In the genomic region with DNA sequence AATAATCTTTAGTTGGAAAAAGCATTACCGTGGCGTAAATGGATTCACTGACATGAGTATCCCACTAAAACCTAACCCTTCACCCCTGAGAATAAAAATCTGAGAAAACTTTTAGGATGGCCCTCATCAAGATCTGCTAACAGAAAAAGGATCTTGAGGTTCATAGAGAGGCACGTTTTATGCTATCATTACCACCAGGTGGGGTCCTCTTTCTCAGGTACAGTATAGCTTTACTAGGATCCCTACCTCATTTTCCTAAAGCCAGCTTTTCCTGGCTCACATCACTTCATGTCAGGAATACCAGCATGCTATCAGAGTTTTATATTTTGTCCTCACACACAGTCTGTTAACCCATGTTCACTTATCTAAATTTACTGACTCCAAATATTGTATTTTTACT, we compare ENCODE assay signal across 19 cellular contexts.
A peak's percentile ranks its signal among the peaks of the same experiment; 100 is the strongest.
DNase-seq lines count a peak whose midpoint lies in the region; ATAC-seq and TF ChIP-seq lines count a peak whose summit lies in the region.
"Had no signal": no experiment of that assay in that cellular context is flagged by ENCODE, and none has a peak within 500 bp of the region (broad histone marks: within the 10 kb centered on the region; RNA-seq: fewer than 3 reads in every experiment).

No MANE protein-coding gene starts in this region.

- no peaks in the 10 kb centered on the region for H3K79me2 ChIP-seq in GM23338 (replicated peaks; ENCODE audit: insufficient read depth)

- H3K27ac ChIP-seq in GM23338 (ENCODE audit: low read depth) (no peak overlapping the region), endodermal cell (ENCODE audit: low read depth, low read length) (no peak overlapping the region)
- H3K27ac ChIP-seq: SJSA1 had no signal

- no peaks in the 10 kb centered on the region for H3F3A ChIP-seq in GM23338 (replicated peaks; ENCODE audit: low read depth)

- no peak overlapping the region for H3K4me3 Mint-ChIP-seq in GM23338
- no peak overlapping the region for H3K4me3 Mint-ChIP-seq in endodermal cell
- no peak overlapping the region for H3K4me3 Mint-ChIP-seq in progenitor cell of endocrine pancreas (ENCODE audit: low read depth)
- H3K4me3 Mint-ChIP-seq in activated CD8-positive, alpha-beta T cell treated with anti-CD3 and anti-CD28 coated beads for 36 hours, result no peak overlapping the region
- H3K4me3 Mint-ChIP-seq: CD4-positive, alpha-beta T cell had no signal

- H3K9ac ChIP-seq in endodermal cell (ENCODE audit: extremely low read depth, low read length, poor library complexity, severe bottlenecking), result no peak overlapping the region

- H3K27me3 ChIP-seq in GM23338 (ENCODE audit: insufficient read depth), result no peaks in the 10 kb centered on the region
- H3K27me3 ChIP-seq in endodermal cell (ENCODE audit: control insufficient read depth, insufficient read depth, low read length, poor library complexity, severe bottlenecking), result no peaks in the 10 kb centered on the region
- H3K27me3 ChIP-seq: SJSA1 had no signal

- intact Hi-C loops in activated CD8-positive, alpha-beta T cell treated with anti-CD3 and anti-CD28 coated beads for 36 hours (cut with micrococcal nuclease), result no loop called here

- POLR2A ChIA-PET in activated CD8-positive, alpha-beta T cell treated with anti-CD3 and anti-CD28 coated beads for 36 hours (lab: Charles Lee), result no interaction called here

- no peaks in the 10 kb centered on the region for H3K4me1 ChIP-seq in GM23338 (ENCODE audit: insufficient read depth)
- H3K4me1 ChIP-seq in endodermal cell (ENCODE audit: control insufficient read depth, insufficient read depth, low read length), result no peaks in the 10 kb centered on the region
- H3K4me1 ChIP-seq: SJSA1 had no signal

- ATAC-seq in GM23338, result peak; percentile 65
- no peak for ATAC-seq in activated CD8-positive, alpha-beta T cell treated with anti-CD3 and anti-CD28 coated beads for 36 hours
- ATAC-seq: Right ventricle myocardium inferior had no signal

- H3K27ac Mint-ChIP-seq in GM23338 (no peak overlapping the region), endodermal cell (no peak overlapping the region), progenitor cell of endocrine pancreas (no peak overlapping the region)
- no peak overlapping the region for H3K27ac Mint-ChIP-seq in activated CD8-positive, alpha-beta T cell treated with anti-CD3 and anti-CD28 coated beads for 36 hours
- H3K27ac Mint-ChIP-seq: CD4-positive, alpha-beta T cell had no signal

- H3K4me1 Mint-ChIP-seq in GM23338 (peaks cover 11% of the 10 kb centered on the region; the same call in 2 of the 3 replicates), endodermal cell (peaks cover 2% of the 10 kb centered on the region), progenitor cell of endocrine pancreas (ENCODE audit: low read depth) (no peaks in the 10 kb centered on the region)
- H3K4me1 Mint-ChIP-seq in activated CD8-positive, alpha-beta T cell treated with anti-CD3 and anti-CD28 coated beads for 36 hours (ENCODE audit: low read depth), result no peaks in the 10 kb centered on the region

- H3K9me3 ChIP-seq in endodermal cell (ENCODE audit: control insufficient read depth, low read length), result peaks cover 27% of the 10 kb centered on the region

- CTCF ChIA-PET in activated CD8-positive, alpha-beta T cell treated with anti-CD3 and anti-CD28 coated beads for 36 hours (lab: Charles Lee), result no interaction called here

- WGBS in endodermal cell (ENCODE audit: insufficient coverage in 1 of 2, insufficient read length in 1 of 2), 2 experiments, result 57 to 69% methylated on average over 1 to 3 of the region's 3 CpGs

- H3K27me3 Mint-ChIP-seq in GM23338 (ENCODE audit: insufficient read depth, low read depth, poor library complexity), result no peaks in the 10 kb centered on the region
- no peaks in the 10 kb centered on the region for H3K27me3 Mint-ChIP-seq in endodermal cell (ENCODE audit: insufficient read depth)
- H3K27me3 Mint-ChIP-seq in progenitor cell of endocrine pancreas, result no peaks in the 10 kb centered on the region
- H3K27me3 Mint-ChIP-seq in activated CD8-positive, alpha-beta T cell treated with anti-CD3 and anti-CD28 coated beads for 36 hours, result no peaks in the 10 kb centered on the region
- H3K27me3 Mint-ChIP-seq: CD4-positive, alpha-beta T cell had no signal

- no peak overlapping the region for H3K4me2 ChIP-seq in GM23338

- peaks cover 17% of the 10 kb centered on the region for H3K9me3 Mint-ChIP-seq in GM23338
- H3K9me3 Mint-ChIP-seq in endodermal cell, result peaks cover 22% of the 10 kb centered on the region
- H3K9me3 Mint-ChIP-seq in progenitor cell of endocrine pancreas (ENCODE audit: low read depth), result peaks cover 12% of the 10 kb centered on the region
- H3K9me3 Mint-ChIP-seq in activated CD8-positive, alpha-beta T cell treated with anti-CD3 and anti-CD28 coated beads for 36 hours, result peaks cover 38% of the 10 kb centered on the region

- peak; percentile 59 for DNase-seq in GM23338 (ENCODE audit: low spot score)
- no peak for DNase-seq in LNCaP clone FGC (ENCODE audit: low read depth)
- DNase-seq in endodermal cell, result no peak
- no peak for DNase-seq in progenitor cell of endocrine pancreas (ENCODE audit: low spot score, unreplicated experiment)
- no peak for DNase-seq in activated CD8-positive, alpha-beta T cell treated with anti-CD3 and anti-CD28 coated beads for 36 hours
- no peak for DNase-seq in EL
- no peak for DNase-seq in DMS153 (lab: John Stamatoyannopoulos, UW)
- DNase-seq: CD4-positive, alpha-beta T cell; COR-L47; DMS 273 treated with DMSO at 0.1 percent for 48 hours; DND-41; NCI-H1092 treated with DMSO at 0.1 percent for 48 hours; NCI-H1436 treated with DMSO at 0.1 percent for 48 hours; NCI-H1930; NCI-H226; NCI-H510A treated with DMSO at 0.1 percent for 48 hours; NCI-H748 treated with DMSO at 0.1 percent for 48 hours had no signal

- H4K20me1 ChIP-seq in GM23338 (replicated peaks; ENCODE audit: insufficient read depth), result no peaks in the 10 kb centered on the region

- H3K36me3 ChIP-seq in GM23338 (ENCODE audit: insufficient read depth) (no peaks in the 10 kb centered on the region; the same call in 1 of the 2 replicates), endodermal cell (ENCODE audit: control insufficient read depth, insufficient read depth, low read length) (no peaks in the 10 kb centered on the region)
- H3K36me3 ChIP-seq: SJSA1 had no signal

- H3K9me2 ChIP-seq in GM23338 (ENCODE audit: insufficient read depth), result peaks cover 7% of the 10 kb centered on the region; the same call in 1 of the 2 replicates

- TF ChIP-seq CTCF in GM23338 (conservative IDR thresholded peaks at IDR 0.05; ENCODE audit: low read depth in 2 of 2) (peak; percentile 53 to 59), LNCaP clone FGC (IDR thresholded peaks at IDR 0.05; ENCODE audit: control insufficient read depth, extremely low read depth, insufficient read depth) (0 out of 2 replicates have a peak, but pooled peaks have one; percentile 20), endodermal cell (conservative IDR thresholded peaks at IDR 0.05) (peak; percentile 71), progenitor cell of endocrine pancreas (IDR thresholded peaks at IDR 0.05; ENCODE audit: unreplicated experiment) (peak; percentile 16)
- TF ChIP-seq CTCF in activated CD8-positive, alpha-beta T cell treated with anti-CD3 and anti-CD28 coated beads for 36 hours (IDR thresholded peaks at IDR 0.05), result no peak

- H3K4me3 ChIP-seq in GM23338 (no peak overlapping the region), LNCaP clone FGC (ENCODE audit: low read depth, low read length) (no peak overlapping the region), endodermal cell (ENCODE audit: low read length) (no peak overlapping the region)
- H3K4me3 ChIP-seq: SJSA1 had no signal

- H3K36me3 Mint-ChIP-seq in GM23338 (ENCODE audit: low read depth) (peaks cover 15% of the 10 kb centered on the region; the same call in 2 of the 3 replicates), endodermal cell (ENCODE audit: low read depth) (no peaks in the 10 kb centered on the region), progenitor cell of endocrine pancreas (ENCODE audit: insufficient read depth) (peaks cover 1% of the 10 kb centered on the region)
- no peaks in the 10 kb centered on the region for H3K36me3 Mint-ChIP-seq in activated CD8-positive, alpha-beta T cell treated with anti-CD3 and anti-CD28 coated beads for 36 hours (ENCODE audit: low read depth)

- no peak overlapping the region for H2AFZ ChIP-seq in GM23338

TF ChIP-seq in GM23338, 12 proteins besides CTCF, POLR2A, EP300 and RAD21:
- TF ChIP-seq ZNF114 (CRISPR knock-in tag; IDR thresholded peaks at IDR 0.05), result no peak
- no peak for TF ChIP-seq EZH2phosphoT487 (IDR thresholded peaks at IDR 0.05; ENCODE audit: unreplicated experiment)
- no peak for TF ChIP-seq STAT1 (IDR thresholded peaks at IDR 0.05; ENCODE audit: unreplicated experiment)
- no peak for TF ChIP-seq JUNB (IDR thresholded peaks at IDR 0.05; ENCODE audit: unreplicated experiment)
